ENCODE assay signal across 29 cellular contexts in the genomic region with DNA sequence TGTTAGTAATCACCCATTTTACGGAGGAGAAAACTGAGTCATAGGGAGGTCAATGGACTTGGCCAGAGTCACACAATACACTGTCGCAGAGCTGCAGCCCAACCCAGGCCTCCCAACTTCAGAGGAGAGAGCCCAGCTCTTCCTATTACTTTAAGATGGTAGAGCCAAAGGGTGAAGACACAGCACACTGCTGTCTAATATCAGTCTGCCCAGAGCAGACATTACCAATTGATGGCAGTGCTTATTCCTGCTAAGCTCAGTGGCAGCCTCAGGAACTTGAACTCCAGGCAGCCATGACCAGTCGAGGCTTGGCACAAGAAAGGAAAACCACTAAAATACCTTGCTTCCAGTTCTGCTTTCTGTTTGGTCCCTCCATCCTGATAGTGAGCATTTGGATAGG. TPM values are rescaled to one million over a fixed set of nuclear protein-coding genes. Genes with fewer than 3 reads are reported as not detected.
"Had no signal": no experiment of that assay in that cellular context is flagged by ENCODE, and none has a peak within 500 bp of the region (broad histone marks: within the 10 kb centered on the region; RNA-seq: fewer than 3 reads in every experiment).

No MANE protein-coding gene starts in this region.

- H3K9me3 Mint-ChIP-seq: activated naive CD4-positive, alpha-beta T cell treated with anti-CD3 and anti-CD28 coated beads, Interleukin-2, amount 10 ng/mL, durations not matched to agents 7 days and 5 days; activated naive CD8-positive, alpha-beta T cell treated with anti-CD3 and anti-CD28 coated beads, Interleukin-2, amount 50 U/mL, for 24 hours; brain; naive B cell; neural crest cell had no signal

- H3K27ac Mint-ChIP-seq: activated naive CD4-positive, alpha-beta T cell treated with anti-CD3 and anti-CD28 coated beads, Interleukin-2, amount 10 ng/mL, durations not matched to agents 7 days and 5 days; activated naive CD8-positive, alpha-beta T cell treated with anti-CD3 and anti-CD28 coated beads, Interleukin-2, amount 50 U/mL, for 24 hours; brain; naive B cell had no signal

- DNase-seq: activated CD4-positive, alpha-beta T cell treated with anti-CD3 and anti-CD28 coated beads for 1 hour; activated CD8-positive, alpha-beta memory T cell treated with anti-CD3 and anti-CD28 coated beads for 24 hours; activated CD8-positive, alpha-beta memory T cell treated with anti-CD3 and anti-CD28 coated beads, Interleukin-2, amount 50 U/mL, for 48 hours; activated effector memory CD4-positive, alpha-beta T cell treated with Interleukin-2 at 50 U/mL for 16 hours; activated naive CD4-positive, alpha-beta T cell treated with anti-CD3 and anti-CD28 coated beads, Interleukin-2, amount 10 ng/mL, durations not matched to agents 7 days and 5 days; activated naive CD8-positive, alpha-beta T cell treated with anti-CD3 and anti-CD28 coated beads, Interleukin-2, amount 50 U/mL, for 24 hours; activated T-cell treated with anti-CD3 and anti-CD28 coated beads, Interleukin-2, amount 50 U/mL, for 48 hours; anterior cingulate cortex; caudate nucleus; erythroblast; foreskin melanocyte; glutamatergic neuron; hippocampal formation; left cardiac atrium; mesenchymal stem cell; mucosa of descending colon; naive B cell; stimulated activated CD4-positive, alpha-beta T cell treated with anti-CD3 and anti-CD28 coated beads, Interleukin-2, amount 100 ng/mL, for 24 hours; stimulated activated naive CD4-positive, alpha-beta T cell treated with Interleukin-2 at 50 U/mL for 16 hours; substantia nigra; tibial artery had no signal

- H3K36me3 Mint-ChIP-seq: naive B cell had no signal

- H3K27me3 Mint-ChIP-seq: activated naive CD8-positive, alpha-beta T cell treated with anti-CD3 and anti-CD28 coated beads, Interleukin-2, amount 50 U/mL, for 24 hours; brain; naive B cell had no signal

- H3K4me3 Mint-ChIP-seq: activated naive CD4-positive, alpha-beta T cell treated with anti-CD3 and anti-CD28 coated beads, Interleukin-2, amount 10 ng/mL, durations not matched to agents 7 days and 5 days; activated naive CD8-positive, alpha-beta T cell treated with anti-CD3 and anti-CD28 coated beads, Interleukin-2, amount 50 U/mL, for 24 hours; brain; naive B cell; neural crest cell had no signal

- ATAC-seq: activated naive CD8-positive, alpha-beta T cell treated with anti-CD3 and anti-CD28 coated beads, Interleukin-2, amount 50 U/mL, for 24 hours; left cardiac atrium; mucosa of descending colon had no signal

RNA-seq across cellular contexts. Expression of gene TMEM150B, which starts 18.4 kb away (rescaled TPM):
- total RNA-seq: dermis microvascular lymphatic vessel endothelial cell, neural crest cell, osteocyte, prostate gland had no signal

RNA-seq across cellular contexts. Expression of gene COX6B2, which starts 47.8 kb away (rescaled TPM):
- total RNA-seq: dermis microvascular lymphatic vessel endothelial cell, left cardiac atrium, osteocyte, right atrium auricular region, skeletal muscle tissue, urinary bladder had no signal
